24 cellular contexts compared by ENCODE assay signal in genomic region chr15:49191892-49192291, GRCh38. TPM values are rescaled to one million over a fixed set of nuclear protein-coding genes. Genes with fewer than 3 reads are reported as not detected.
DNase-seq lines count a peak whose midpoint lies in the region; ATAC-seq and TF ChIP-seq lines count a peak whose summit lies in the region.
"Had no signal": no experiment of that assay in that cellular context is flagged by ENCODE, and none has a peak within 500 bp of the region (broad histone marks: within the 10 kb centered on the region; RNA-seq: fewer than 3 reads in every experiment).

No MANE protein-coding gene starts in this region.

- peaks cover 3% of the 10 kb centered on the region in 2 donors for H3K36me3 Mint-ChIP-seq in activated T-cell treated with anti-CD3 and anti-CD28 coated beads, Interleukin-2, amount 50 U/mL, for 72 hours (ENCODE audit: insufficient read depth in 2 of 2)
- H3K36me3 Mint-ChIP-seq in activated T-cell treated with anti-CD3 and anti-CD28 coated beads, Interleukin-2, amount 50 U/mL, for 4 hours (ENCODE audit: insufficient read depth): peaks cover 4% of the 10 kb centered on the region
- peaks cover 2% of the 10 kb centered on the region for H3K36me3 Mint-ChIP-seq in central memory CD8-positive, alpha-beta T cell (ENCODE audit: insufficient read depth)
- H3K36me3 Mint-ChIP-seq in mesothelial cell of epicardium: peaks cover 3% of the 10 kb centered on the region

- no peak overlapping the region for H3K27ac ChIP-seq in substantia nigra (ENCODE audit: low read depth, low read length, poor library complexity, severe bottlenecking)
- H3K27ac ChIP-seq: 22Rv1, A549, BLaER1 had no signal

- no peak for TF ChIP-seq CTCF in mesothelial cell of epicardium (IDR thresholded peaks at IDR 0.05; ENCODE audit: unreplicated experiment)

- no peaks in the 10 kb centered on the region for H3K9me3 Mint-ChIP-seq in activated T-cell treated with anti-CD3 and anti-CD28 coated beads, Interleukin-2, amount 50 U/mL, for 72 hours
- H3K9me3 Mint-ChIP-seq in activated T-cell treated with anti-CD3 and anti-CD28 coated beads, Interleukin-2, amount 50 U/mL, for 4 hours: no peaks in the 10 kb centered on the region
- no peaks in the 10 kb centered on the region for H3K9me3 Mint-ChIP-seq in central memory CD8-positive, alpha-beta T cell
- no peaks in the 10 kb centered on the region for H3K9me3 Mint-ChIP-seq in mesothelial cell of epicardium
- H3K9me3 Mint-ChIP-seq: CD14-positive monocyte; CD4-positive, alpha-beta memory T cell; CD8-positive, alpha-beta memory T cell had no signal

- no peaks in the 10 kb centered on the region for H3K4me1 Mint-ChIP-seq in activated T-cell treated with anti-CD3 and anti-CD28 coated beads, Interleukin-2, amount 50 U/mL, for 72 hours (ENCODE audit: low read depth)
- peaks cover 23% of the 10 kb centered on the region for H3K4me1 Mint-ChIP-seq in activated T-cell treated with anti-CD3 and anti-CD28 coated beads, Interleukin-2, amount 50 U/mL, for 4 hours (ENCODE audit: low read depth)
- peaks cover 37% of the 10 kb centered on the region for H3K4me1 Mint-ChIP-seq in central memory CD8-positive, alpha-beta T cell
- H3K4me1 Mint-ChIP-seq in mesothelial cell of epicardium: peaks cover 9% of the 10 kb centered on the region

- no peak overlapping the region for H3K4me3 Mint-ChIP-seq in activated T-cell treated with anti-CD3 and anti-CD28 coated beads, Interleukin-2, amount 50 U/mL, for 72 hours
- H3K4me3 Mint-ChIP-seq in activated T-cell treated with anti-CD3 and anti-CD28 coated beads, Interleukin-2, amount 50 U/mL, for 4 hours: no peak overlapping the region
- H3K4me3 Mint-ChIP-seq in central memory CD8-positive, alpha-beta T cell: no peak overlapping the region
- no peak overlapping the region for H3K4me3 Mint-ChIP-seq in mesothelial cell of epicardium
- H3K4me3 Mint-ChIP-seq: CD14-positive monocyte; CD4-positive, alpha-beta memory T cell; CD4-positive, CD25-positive, alpha-beta regulatory T cell; CD8-positive, alpha-beta memory T cell had no signal

- no peaks in the 10 kb centered on the region for H3K27me3 Mint-ChIP-seq in activated T-cell treated with anti-CD3 and anti-CD28 coated beads, Interleukin-2, amount 50 U/mL, for 72 hours (ENCODE audit: low read depth)
- H3K27me3 Mint-ChIP-seq in activated T-cell treated with anti-CD3 and anti-CD28 coated beads, Interleukin-2, amount 50 U/mL, for 4 hours (ENCODE audit: low read depth): no peaks in the 10 kb centered on the region
- H3K27me3 Mint-ChIP-seq in central memory CD8-positive, alpha-beta T cell: no peaks in the 10 kb centered on the region
- no peaks in the 10 kb centered on the region for H3K27me3 Mint-ChIP-seq in mesothelial cell of epicardium (ENCODE audit: low read depth)
- H3K27me3 Mint-ChIP-seq: CD4-positive, alpha-beta memory T cell; CD4-positive, CD25-positive, alpha-beta regulatory T cell; CD8-positive, alpha-beta memory T cell had no signal

- DNase-seq in activated T-cell treated with anti-CD3 and anti-CD28 coated beads, Interleukin-2, amount 50 U/mL, for 72 hours: no peak
- no peak for DNase-seq in activated T-cell treated with anti-CD3 and anti-CD28 coated beads, Interleukin-2, amount 50 U/mL, for 4 hours
- DNase-seq in central memory CD8-positive, alpha-beta T cell (ENCODE audit: low spot score in 2 of 2): no peak
- no peak for DNase-seq in mesothelial cell of epicardium (ENCODE audit: low spot score in 2 of 2, unreplicated experiment in 2 of 2)
- no peak for DNase-seq in AG08395 (ENCODE audit: low spot score)
- no peak for DNase-seq in substantia nigra (lab: John Stamatoyannopoulos, UW)
- DNase-seq: BE2C; C1 segment of cervical spinal cord; CD4-positive, alpha-beta memory T cell; CD4-positive, CD25-positive, alpha-beta regulatory T cell; CD8-positive, alpha-beta memory T cell; COR-L47; DMS 273 treated with DMSO at 0.1 percent for 48 hours; DMS153; DMS53; DMS79; DND-41; EL; GDM1 had no signal

- no peak for ATAC-seq in activated T-cell treated with anti-CD3 and anti-CD28 coated beads, Interleukin-2, amount 50 U/mL, for 72 hours (replicated peaks in 1 of 2)
- no peak for ATAC-seq in activated T-cell treated with anti-CD3 and anti-CD28 coated beads, Interleukin-2, amount 50 U/mL, for 4 hours
- ATAC-seq in central memory CD8-positive, alpha-beta T cell (replicated peaks; ENCODE audit: extremely low read depth, poor library complexity, severe bottlenecking): no peak
- ATAC-seq: A549, GM12878 had no signal

- peak overlapping the region; percentile 54 for H3K27ac Mint-ChIP-seq in activated T-cell treated with anti-CD3 and anti-CD28 coated beads, Interleukin-2, amount 50 U/mL, for 72 hours
- H3K27ac Mint-ChIP-seq in central memory CD8-positive, alpha-beta T cell (ENCODE audit: low read depth): peak overlapping the region; percentile 41
- H3K27ac Mint-ChIP-seq in mesothelial cell of epicardium: peak overlapping the region; percentile 56
- H3K27ac Mint-ChIP-seq: CD14-positive monocyte had no signal

RNA-seq across cellular contexts. Expression of gene GALK2, which starts 21.8 kb away (rescaled TPM):
- 10 to 100 TPM; 27.3 to 37.8 TPM for total RNA-seq in activated T-cell treated with anti-CD3 and anti-CD28 coated beads, Interleukin-2, amount 50 U/mL, for 72 hours
- 10 to 100 TPM; 23.0 to 25.6 (median 24.5) TPM for total RNA-seq in activated T-cell treated with anti-CD3 and anti-CD28 coated beads, Interleukin-2, amount 50 U/mL, for 4 hours
- 22.1 to 26.1 TPM (median 25.4 TPM) in 3 replicates for total RNA-seq in mesothelial cell of epicardium

RNA-seq across cellular contexts. Expression of gene COPS2, which starts 36.5 kb away (rescaled TPM):
- 10 to 100 TPM; 64.6 to 71.3 TPM for total RNA-seq in activated T-cell treated with anti-CD3 and anti-CD28 coated beads, Interleukin-2, amount 50 U/mL, for 72 hours
- total RNA-seq in activated T-cell treated with anti-CD3 and anti-CD28 coated beads, Interleukin-2, amount 50 U/mL, for 4 hours: 100 to 1,000 TPM in 1 of 3 donors, 10 to 100 TPM in 2; 99.4 to 108 (median 99.8) TPM
- 79.9 to 92.2 TPM (median 88.3 TPM) in 3 replicates for total RNA-seq in mesothelial cell of epicardium
